In the genomic region with DNA sequence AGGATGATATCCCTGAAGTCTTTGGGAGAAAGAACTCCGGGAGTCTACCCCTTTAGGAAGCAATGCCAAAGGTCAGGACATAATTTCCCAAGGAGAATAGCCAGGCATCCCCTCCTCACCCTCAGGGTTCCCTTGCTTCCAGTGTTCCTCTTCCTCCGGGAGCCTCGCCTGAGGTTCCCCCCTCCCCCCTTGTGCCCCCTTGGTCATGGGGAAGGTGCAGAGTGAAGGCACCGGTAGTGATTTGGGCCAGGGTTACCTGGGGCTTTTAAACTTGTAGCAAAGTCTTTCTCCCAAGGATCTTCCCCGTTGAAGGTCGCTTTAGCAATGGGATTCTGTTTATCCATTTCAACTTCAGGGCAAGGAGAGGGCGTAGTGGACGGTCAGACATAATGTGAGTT, we compare ENCODE assay signal across 10 cellular contexts. TPM values are rescaled to one million over a fixed set of nuclear protein-coding genes. Genes with fewer than 3 reads are reported as not detected.
DNase-seq lines count a peak whose midpoint lies in the region; ATAC-seq, FAIRE-seq and TF ChIP-seq lines count a peak whose summit lies in the region.
"Had no signal": no experiment of that assay in that cellular context is flagged by ENCODE, and none has a peak within 500 bp of the region (broad histone marks: within the 10 kb centered on the region; RNA-seq: fewer than 3 reads in every experiment).

No MANE protein-coding gene starts in this region.

- H3K9me3 ChIP-seq in HepG2 (ENCODE audit: low read length), result peaks cover 8% of the 10 kb centered on the region
- H3K9me3 ChIP-seq in stomach, result peaks cover 0 to 8% (median 4%) of the 10 kb centered on the region in 4 donors
- H3K9me3 ChIP-seq: SJCRH30 had no signal

- FAIRE-seq in HepG2 (lab: Jason Lieb, UNC), result no peak
- no peak for FAIRE-seq in GM12892 (lab: Jason Lieb, UNC)
- FAIRE-seq: endometrium had no signal

- TF ChIP-seq CTCF in HepG2 (CRISPR knock-in tag; IDR thresholded peaks at IDR 0.05), result no peak
- no peak for TF ChIP-seq CTCF in stomach (IDR thresholded peaks at IDR 0.05)

- intact Hi-C loops in activated CD4-positive, alpha-beta T cell treated with anti-CD3 and anti-CD28 coated beads, Interleukin-2, amount 10 ng/mL, durations not matched to agents 24 days and 14 days (cut with micrococcal nuclease), result loop anchor here (5.0 to 10.0 kb wide), 2 partner anchors 40 to 562 kb away; a partner anchor contains a TSS
- intact Hi-C loops in HepG2 (cut with micrococcal nuclease; ENCODE audit: unreplicated experiment) (loop anchor here (1.0 to 5.0 kb wide), 2 partner anchors 40 to 325 kb away; no protein-coding TSS in a partner anchor), stomach (cut with DNase I; ENCODE audit: low total_unique reads) (no loop called here)

- POLR2A ChIA-PET in HepG2 (lab: Yijun Ruan, JAX), result no interaction called here

- H2AFZ ChIP-seq in HepG2 (ENCODE audit: low read length), result no peak overlapping the region

- H3K4me3 Mint-ChIP-seq in activated CD4-positive, alpha-beta T cell treated with anti-CD3 and anti-CD28 coated beads, Interleukin-2, amount 10 ng/mL, durations not matched to agents 24 days and 14 days, result peak overlapping the region; percentile 89
- peak overlapping the region; percentile 82 for H3K4me3 Mint-ChIP-seq in activated naive CD8-positive, alpha-beta T cell treated with anti-CD3 and anti-CD28 coated beads for 36 hours

- peaks cover 9% of the 10 kb centered on the region for H3K36me3 Mint-ChIP-seq in activated CD4-positive, alpha-beta T cell treated with anti-CD3 and anti-CD28 coated beads, Interleukin-2, amount 10 ng/mL, durations not matched to agents 24 days and 14 days (ENCODE audit: low read depth)
- peaks cover 9% of the 10 kb centered on the region for H3K36me3 Mint-ChIP-seq in activated naive CD8-positive, alpha-beta T cell treated with anti-CD3 and anti-CD28 coated beads for 36 hours

- no peak for TF ChIP-seq POLR2A in HepG2 (IDR thresholded peaks at IDR 0.05; ENCODE audit: insufficient read depth in 1 of 2, low read depth in 2 of 2, low read length in 2 of 2)
- TF ChIP-seq POLR2A in stomach (IDR thresholded peaks at IDR 0.05), result no peak
- TF ChIP-seq POLR2A in GM12892 (IDR thresholded peaks at IDR 0.05; ENCODE audit: low read depth, low read length), result no peak

- H3K36me3 ChIP-seq in HepG2 (replicated peaks in 1 of 2; ENCODE audit: control insufficient read depth in 1 of 2, insufficient read depth in 2 of 2, low read length in 2 of 2), result no peaks in the 10 kb centered on the region
- H3K36me3 ChIP-seq in stomach, result no peaks in the 10 kb centered on the region
- H3K36me3 ChIP-seq: SJCRH30 had no signal

- H3K79me2 ChIP-seq in HepG2 (ENCODE audit: insufficient read depth, low read length), result no peaks in the 10 kb centered on the region

- H3K9me3 Mint-ChIP-seq in activated CD4-positive, alpha-beta T cell treated with anti-CD3 and anti-CD28 coated beads, Interleukin-2, amount 10 ng/mL, durations not matched to agents 24 days and 14 days, result no peaks in the 10 kb centered on the region
- peaks cover 10% of the 10 kb centered on the region for H3K9me3 Mint-ChIP-seq in activated naive CD8-positive, alpha-beta T cell treated with anti-CD3 and anti-CD28 coated beads for 36 hours

- H3K4me3 ChIP-seq in HepG2 (replicated peaks in 1 of 3; ENCODE audit: insufficient read depth in 1 of 3, low read depth in 2 of 3, low read length in 3 of 3) (peak overlapping the region; percentile 65 to 81 (median 77)), stomach (peak overlapping the region; percentile 53 to 63 (median 56))

- H3K4me1 Mint-ChIP-seq in activated CD4-positive, alpha-beta T cell treated with anti-CD3 and anti-CD28 coated beads, Interleukin-2, amount 10 ng/mL, durations not matched to agents 24 days and 14 days, result peaks cover 16% of the 10 kb centered on the region
- peaks cover 15% of the 10 kb centered on the region for H3K4me1 Mint-ChIP-seq in activated naive CD8-positive, alpha-beta T cell treated with anti-CD3 and anti-CD28 coated beads for 36 hours

- BruUV-seq in HepG2 (replicated peaks; lab: Mats Ljungman, UMichigan), result no TSS peak

- no peak for TF ChIP-seq RAD21 in HepG2 (CRISPR knock-in tag; IDR thresholded peaks at IDR 0.05)

- H3K27me3 ChIP-seq in HepG2 (ENCODE audit: control insufficient read depth in 1 of 2, insufficient read depth in 2 of 2, low read length in 2 of 2), result peaks cover 0 to 35% of the 10 kb centered on the region in 2 experiments; a peak in 3 of 5 replicates
- peaks cover 7 to 53% (median 47%) of the 10 kb centered on the region in 3 donors for H3K27me3 ChIP-seq in stomach

- in situ Hi-C loops in HepG2 (cut with HindIII; ENCODE audit: extremely low pct_ligation_motif_present, low pct_unique_long_range_greater_than_20kb), result no loop called here

- H3K27ac Mint-ChIP-seq in activated CD4-positive, alpha-beta T cell treated with anti-CD3 and anti-CD28 coated beads, Interleukin-2, amount 10 ng/mL, durations not matched to agents 24 days and 14 days, result peak overlapping the region; percentile 81
- H3K27ac Mint-ChIP-seq in activated naive CD8-positive, alpha-beta T cell treated with anti-CD3 and anti-CD28 coated beads for 36 hours, result no peak overlapping the region

- ATAC-seq in HepG2, result no peak

- TF ChIP-seq EP300 in HepG2 (IDR thresholded peaks at IDR 0.05; ENCODE audit: low read depth in 2 of 2, low read length in 2 of 2) (no peak), HepG2 (CRISPR knock-in tag; IDR thresholded peaks at IDR 0.05; ENCODE audit: borderline replicate concordance) (no peak), stomach (IDR thresholded peaks at IDR 0.05) (no peak)

- 58% methylated on average over 8 of the region's 8 CpGs for WGBS in HepG2 (ENCODE audit: low lambda C conversion rate)
- 23 to 43% (median 27%) methylated on average over 8 of the region's 8 CpGs for WGBS in stomach, 5 donors

- peak overlapping the region; percentile 94 for H3K4me2 ChIP-seq in HepG2 (ENCODE audit: low read depth, low read length)

- no peaks in the 10 kb centered on the region for H4K20me1 ChIP-seq in HepG2 (ENCODE audit: insufficient read depth, low read length)

- H3K4me1 ChIP-seq in HepG2 (ENCODE audit: insufficient read depth, low read length), result peaks cover 20% of the 10 kb centered on the region
- H3K4me1 ChIP-seq in stomach, result peaks cover 21 to 30% (median 26%) of the 10 kb centered on the region in 4 donors
- H3K4me1 ChIP-seq: SJCRH30 had no signal

- DNase-seq in activated CD4-positive, alpha-beta T cell treated with anti-CD3 and anti-CD28 coated beads, Interleukin-2, amount 10 ng/mL, durations not matched to agents 24 days and 14 days, result no peak
- DNase-seq in activated CD4-positive, alpha-beta T cell treated with anti-CD3 and anti-CD28 coated beads for 4 hours, result no peak
- no peak for DNase-seq in activated naive CD8-positive, alpha-beta T cell treated with anti-CD3 and anti-CD28 coated beads for 36 hours
- DNase-seq in HepG2 (ENCODE audit: low spot score) (no peak), stomach (no peak), GM12892 (ENCODE audit: insufficient read length) (no peak), COR-L47 (lab: John Stamatoyannopoulos, UW) (no peak)
- DNase-seq in activated CD4-positive, CD25-positive, alpha-beta regulatory T cell (lab: John Stamatoyannopoulos, UW), result no peak

- H3K9ac ChIP-seq in HepG2 (ENCODE audit: insufficient read depth, low read depth, low read length), result no peak overlapping the region

- H3K27me3 Mint-ChIP-seq in activated CD4-positive, alpha-beta T cell treated with anti-CD3 and anti-CD28 coated beads, Interleukin-2, amount 10 ng/mL, durations not matched to agents 24 days and 14 days, result peaks cover 53% of the 10 kb centered on the region
- peaks cover 59% of the 10 kb centered on the region for H3K27me3 Mint-ChIP-seq in activated naive CD8-positive, alpha-beta T cell treated with anti-CD3 and anti-CD28 coated beads for 36 hours

- CTCF ChIA-PET in HepG2 (lab: Yijun Ruan, JAX; ENCODE audit: low intra/inter-chr PET ratio, low total read pairs), result no interaction called here

- no peak overlapping the region for H3K27ac ChIP-seq in HepG2 (ENCODE audit: extremely low read length, insufficient read depth, low read length)
- H3K27ac ChIP-seq in stomach, result peak overlapping the region in 1 of 5 donors; percentile 66
- H3K27ac ChIP-seq: SJCRH30 had no signal

TF ChIP-seq in HepG2, 621 proteins besides CTCF, POLR2A, EP300 and RAD21 (continues in another document):
- 0 out of 2 replicates have a peak, but pooled peaks have one; percentile 24 for TF ChIP-seq ZNF501 (CRISPR knock-in tag; IDR thresholded peaks at IDR 0.05)

RNA-seq across cellular contexts. Expression of a gene that starts 1.2 kb away (rescaled TPM):
- total RNA-seq in activated CD4-positive, alpha-beta T cell treated with anti-CD3 and anti-CD28 coated beads, Interleukin-2, amount 10 ng/mL, durations not matched to agents 24 days and 14 days, result 5.3 and 5.4 TPM in 2 replicates
- total RNA-seq in activated naive CD8-positive, alpha-beta T cell treated with anti-CD3 and anti-CD28 coated beads for 36 hours, result 1 to 10 TPM; 3.2 to 3.4 TPM
- total RNA-seq in HepG2 (2016; rRNA removed; fragmentation: Illumina TruSeq; extraction: Trizol) (0.90 and 1.4 TPM in 2 replicates), stomach (10 to 100 TPM in 1 of 5 donors, 1 to 10 TPM in 1, under 1 TPM in 1, not detected in 2; 0.92 to 14.3 (median 1.0) TPM)
- total RNA-seq in HepG2 (2016; cell fraction: cytosol; rRNA removed; fragmentation: Illumina TruSeq; extraction: Trizol; ENCODE audit: low read depth), result 0.51 and 0.53 TPM in 2 replicates
- 1.0 and 1.1 TPM in 2 replicates for total RNA-seq in HepG2 (2016; cell fraction: insoluble cytoplasmic fraction; rRNA removed; fragmentation: Illumina TruSeq; extraction: Trizol)
- total RNA-seq in HepG2 (2016; cell fraction: membrane; rRNA removed; fragmentation: Illumina TruSeq; extraction: Trizol), result 0.83 and 0.99 TPM in 2 replicates
- 1.4 and 1.6 TPM in 2 replicates for total RNA-seq in HepG2 (2016; cell fraction: nucleus; rRNA removed; fragmentation: Illumina TruSeq; extraction: Trizol)
- polyA plus RNA-seq in HepG2 (2011; rRNA removed) (0.38 and 0.40 TPM in 2 replicates), stomach (1 to 10 TPM in 1 of 3 donors, under 1 TPM in 2; 0.25 to 1.9 (median 0.31) TPM)
- polyA plus RNA-seq in HepG2 (2011; cell fraction: cytosol; rRNA removed), result 0.31 and 0.55 TPM in 2 replicates
- polyA plus RNA-seq in HepG2 (2011; cell fraction: nucleus; rRNA removed), result 0.29 TPM in 2 replicates
- polyA plus RNA-seq in HepG2 (2012), result 0.11 and 0.15 TPM in 2 replicates
- polyA plus RNA-seq in HepG2 (2016; cell fraction: cytosol; fragmentation: Illumina TruSeq; extraction: Trizol; ENCODE audit: low read depth), result 0.28 and 0.41 TPM in 2 replicates
- 1.8 and 1.9 TPM in 2 replicates for polyA plus RNA-seq in HepG2 (2016; cell fraction: insoluble cytoplasmic fraction; fragmentation: Illumina TruSeq; extraction: Trizol; ENCODE audit: low read depth)
- 0.80 and 0.96 TPM in 2 replicates for polyA plus RNA-seq in HepG2 (2016; cell fraction: membrane; fragmentation: Illumina TruSeq; extraction: Trizol; ENCODE audit: low read depth)
- polyA plus RNA-seq in HepG2 (2016; cell fraction: nucleus; fragmentation: Illumina TruSeq; extraction: Trizol; ENCODE audit: insufficient read depth, low read depth), result 2.5 and 3.5 TPM in 2 replicates
- 0.07 and 0.48 TPM in 2 replicates for polyA minus RNA-seq in HepG2 (2011; rRNA and poly(A)+ RNA removed; ENCODE audit: low replicate concordance)
- 0.53 TPM in 1 of 2 replicates, not detected in the other for polyA minus RNA-seq in HepG2 (2011; cell fraction: cytosol; rRNA and poly(A)+ RNA removed)
- 0.25 and 0.52 TPM in 2 replicates for polyA minus RNA-seq in HepG2 (2011; cell fraction: nucleus; rRNA and poly(A)+ RNA removed)
- not detected for polyA plus RNA-seq in GM12892 (2012; ENCODE audit: missing spikeins)
- total RNA-seq: SJCRH30 had no signal
